Comparison of ENCODE assay signal across 10 cellular contexts in genomic region chr2:231924889-231925275, GRCh38. TPM values are rescaled to one million over a fixed set of nuclear protein-coding genes. Genes with fewer than 3 reads are reported as not detected.
DNase-seq lines count a peak whose midpoint lies in the region; ATAC-seq, FAIRE-seq and TF ChIP-seq lines count a peak whose summit lies in the region.
"Had no signal": no experiment of that assay in that cellular context is flagged by ENCODE, and none has a peak within 500 bp of the region (broad histone marks: within the 10 kb centered on the region; RNA-seq: fewer than 3 reads in every experiment).

No MANE protein-coding gene starts in this region.

- CTCF ChIA-PET in A549 (lab: Yijun Ruan, JAX) (interaction anchor here (0.7 to 12.7 kb wide), 51 partner anchors 9 to 599 kb away, joined by 3 to 154 read pairs (median 5); partner anchors contain the start of gene PRSS56), GM12878 (lab: Yijun Ruan, JAX) (interaction anchor here (1.2 to 4.6 kb wide), 6 partner anchors 214 to 402 kb away, joined by 3 to 21 read pairs (median 4); no protein-coding TSS in a partner anchor)

- H3K4me1 Mint-ChIP-seq in mesothelial cell of epicardium = peaks cover 8% of the 10 kb centered on the region

- no peaks in the 10 kb centered on the region for H4K20me1 ChIP-seq in GM12878 (ENCODE audit: control insufficient read depth, insufficient read depth)

- TF ChIP-seq POLR2A in A549 (IDR thresholded peaks at IDR 0.05; ENCODE audit: low read length) (no peak), GM12878 (IDR thresholded peaks at IDR 0.05; ENCODE audit: low read depth, low read length) (no peak)

- TF ChIP-seq CTCF in A549 (IDR thresholded peaks at IDR 0.05) (no peak), GM12878 (IDR thresholded peaks at IDR 0.05 in 2 of 3, conservative IDR thresholded peaks at IDR 0.05 in 1 of 3; ENCODE audit: control insufficient read depth in 2 of 3, extremely low read depth in 1 of 3, insufficient read depth in 1 of 3, low read depth in 3 of 3, low read length in 3 of 3) (no peak), mesothelial cell of epicardium (IDR thresholded peaks at IDR 0.05; ENCODE audit: unreplicated experiment) (no peak), brain microvascular endothelial cell (IDR thresholded peaks at IDR 0.05; ENCODE audit: low read depth, low read length, missing control alignments) (no peak)

- WGBS in A549 (ENCODE audit: missing lambda C conversion rate) = 25% methylated on average over 7 of the region's 8 CpGs
- WGBS in GM12878 (ENCODE audit: insufficient coverage, insufficient replicate concordance, low lambda C conversion rate, missing lambda C conversion rate) = 41% methylated on average over 8 of the region's 8 CpGs

- POLR2A ChIA-PET in A549 (lab: Yijun Ruan, JAX) = no interaction called here
- POLR2A ChIA-PET in GM12878 (lab: Charles Lee) = no interaction called here

- BruUV-seq in GM12878 (replicated peaks; lab: Mats Ljungman, UMichigan) = no TSS peak

- peak overlapping the region; percentile 85 for H3K4me2 ChIP-seq in A549
- peak overlapping the region; percentile 98 for H3K4me2 ChIP-seq in GM12878 (ENCODE audit: control insufficient read depth, insufficient read depth)

- SMC1A ChIA-PET in GM12878 (lab: Charles Lee; ENCODE audit: uncharacterized antibody, unreplicated experiment) = interaction anchor here (0.9 to 3.2 kb wide), 4 partner anchors 216 to 403 kb away, joined by 3 to 11 read pairs (median 4); no protein-coding TSS in a partner anchor

- FAIRE-seq in A549 (lab: Jason Lieb, UNC) (no peak), GM12878 (lab: Jason Lieb, UNC) (no peak)

- no peak overlapping the region for H3K9ac ChIP-seq in GM12878 (ENCODE audit: control insufficient read depth, insufficient read depth, low read length)

- H3K36me3 ChIP-seq in HAP-1 (replicated peaks) (peaks cover 4% of the 10 kb centered on the region; the same call in 1 of the 2 replicates), GM12878 (ENCODE audit: control insufficient read depth in 2 of 2, insufficient read depth in 2 of 2, low read length in 1 of 2) (no peaks in the 10 kb centered on the region), brain microvascular endothelial cell (replicated peaks) (no peaks in the 10 kb centered on the region)

- no peaks in the 10 kb centered on the region for H3K79me2 ChIP-seq in GM12878 (ENCODE audit: control insufficient read depth, insufficient read depth, low read length)

- H3K36me3 Mint-ChIP-seq in mesothelial cell of epicardium = no peaks in the 10 kb centered on the region

- ATAC-seq in A549 (peak; percentile 20 to 27; a peak in 5 of 6 replicates), GM12878 (peak; percentile 5), left colon (no peak), GM19463 (IDR thresholded peaks at IDR 0.05; ENCODE audit: unreplicated experiment) (no peak), HG03280 (IDR thresholded peaks at IDR 0.05; ENCODE audit: unreplicated experiment) (no peak)

- H3K9me3 ChIP-seq in A549 = no peaks in the 10 kb centered on the region
- no peaks in the 10 kb centered on the region for H3K9me3 ChIP-seq in HAP-1
- H3K9me3 ChIP-seq in GM12878 (replicated peaks; ENCODE audit: control insufficient read depth, insufficient read depth, low read length) = no peaks in the 10 kb centered on the region
- H3K9me3 ChIP-seq: mucosa of descending colon had no signal

- intact Hi-C loops in GM12878 (cut with micrococcal nuclease; ENCODE audit: unreplicated experiment) (loop anchor here (1.0 to 10.0 kb wide), 5 partner anchors 217 to 517 kb away; no protein-coding TSS in a partner anchor), left colon (cut with DNase I, micrococcal nuclease) (loop anchor here (5.0 to 10.0 kb wide), 4 partner anchors 217 to 510 kb away; no protein-coding TSS in a partner anchor)

- no peak overlapping the region for H3K27ac Mint-ChIP-seq in mesothelial cell of epicardium

- DNase-seq in A549 (ENCODE audit: low read depth in 1 of 2, low spot score in 1 of 2) (peak in 1 of 2 experiments; percentile 36), HAP-1 (ENCODE audit: low spot score in 2 of 2) (no peak), GM12878 (ENCODE audit: low read depth, low spot score) (no peak), mesothelial cell of epicardium (ENCODE audit: low spot score in 2 of 2, unreplicated experiment in 2 of 2) (no peak), left colon (no peak), brain microvascular endothelial cell (no peak)

- no peak for TF ChIP-seq RAD21 in A549 (conservative IDR thresholded peaks at IDR 0.05 in 1 of 2, IDR thresholded peaks at IDR 0.05 in 1 of 2)
- TF ChIP-seq RAD21 in GM12878 (IDR thresholded peaks at IDR 0.05; ENCODE audit: insufficient read depth, low read depth, low read length) = no peak

- H3K4me1 ChIP-seq in A549 = peaks cover 4% of the 10 kb centered on the region; the same call in 1 of the 3 replicates
- peaks cover 6% of the 10 kb centered on the region; the same call in 1 of the 2 replicates for H3K4me1 ChIP-seq in HAP-1
- peaks cover 13% of the 10 kb centered on the region for H3K4me1 ChIP-seq in GM12878 (ENCODE audit: control insufficient read depth, insufficient read depth, low read length)

- H3K4me3 Mint-ChIP-seq in mesothelial cell of epicardium = peak overlapping the region; percentile 38

- H3K27ac ChIP-seq in A549 (0 out of 6 replicates have a peak overlapping the region, but pooled peaks of 1 of the 2 experiments have one; percentile 19), GM12878 (ENCODE audit: control insufficient read depth, insufficient read depth) (no peak overlapping the region), brain microvascular endothelial cell (no peak overlapping the region)

- peaks cover 81% of the 10 kb centered on the region for H3K27me3 Mint-ChIP-seq in mesothelial cell of epicardium (ENCODE audit: low read depth)

- no peaks in the 10 kb centered on the region for H3K9me3 Mint-ChIP-seq in mesothelial cell of epicardium

- H3K4me3 ChIP-seq in A549 = peak overlapping the region; percentile 47; the same call in 1 of the 3 replicates
- H3K4me3 ChIP-seq in HAP-1 = peak overlapping the region; percentile 69
- H3K4me3 ChIP-seq in GM12878 = no peak overlapping the region
- H3K4me3 ChIP-seq in brain microvascular endothelial cell (ENCODE audit: low read depth, low read length) = no peak overlapping the region
- H3K4me3 ChIP-seq: mucosa of descending colon had no signal

- peaks cover 13% of the 10 kb centered on the region for H3K27me3 ChIP-seq in HAP-1 (ENCODE audit: low read depth)
- H3K27me3 ChIP-seq in GM12878 (replicated peaks in 1 of 2; ENCODE audit: control insufficient read depth in 2 of 2, insufficient read depth in 2 of 2, low read length in 1 of 2) = peaks cover 6 to 11% of the 10 kb centered on the region in 2 experiments; a peak in 3 of 4 replicates
- H3K27me3 ChIP-seq in brain microvascular endothelial cell (replicated peaks) = peaks cover 63% of the 10 kb centered on the region

- in situ Hi-C loops in HAP-1 (cut with MboI; ENCODE audit: low sequenced_read_pairs) = no loop called here
- in situ Hi-C loops in GM12878 (cut with MboI) = loop anchor here (5.0 kb wide), 1 partner anchor 217 kb away; no protein-coding TSS in a partner anchor
- in situ Hi-C loops in brain microvascular endothelial cell (cut with HindIII; ENCODE audit: low pct_ligation_motif_present, low sequenced_read_pairs) = no loop called here

- no peak overlapping the region; the same call in 1 of the 2 replicates for H2AFZ ChIP-seq in GM12878 (ENCODE audit: control insufficient read depth, low read depth, low read length)

- TF ChIP-seq EP300 in A549 (IDR thresholded peaks at IDR 0.05) (no peak), GM12878 (IDR thresholded peaks at IDR 0.05; ENCODE audit: borderline replicate concordance in 1 of 2, control insufficient read depth in 1 of 2, low read depth in 2 of 2, low read length in 2 of 2) (no peak)

- RAD21 ChIA-PET in GM12878 (lab: Charles Lee; ENCODE audit: unreplicated experiment) = interaction anchor here (0.9 kb wide), 1 partner anchor 218 kb away, joined by 3 read pairs; no protein-coding TSS in a partner anchor

RNA-seq across cellular contexts. Expression of gene NPPC, which starts 1.3 kb away (rescaled TPM):
- polyA plus RNA-seq in A549 (2011; rRNA removed) (not detected in 2 replicates), A549 (2017; fragmentation: RNase III; extraction: RNeasy Plus Mini Kit Qiagen cat#74134 plus additional on column Dnase treatment) (0.12 TPM in 1 of 3 replicates, not detected in the others), GM12878 (2011; rRNA removed) (not detected in 2 replicates), GM12878 (2014; fragmentation: Illumina TruSeq; extraction: Trizol) (not detected in 2 replicates), GM12878 (2014; fragmentation: Nextera tagmentation; extraction: Ambion mirVana) (not detected), GM12878 (2014; rRNA removed) (not detected in 2 replicates), GM12878 (2016; fragmentation: Nextera tagmentation; extraction: Ambion mirVana) (under 1 TPM in 1 of 2 experiments, not detected in 1; 0.15 TPM)
- polyA plus RNA-seq in A549 (2012; cell fraction: cytosol; rRNA removed) = 0.19 TPM in 2 replicates
- 0.07 TPM in 1 of 2 replicates, not detected in the other for polyA plus RNA-seq in A549 (2012; cell fraction: nucleus; rRNA removed)
- polyA minus RNA-seq in A549 (2011; rRNA and poly(A)+ RNA removed) = not detected in 2 replicates
- not detected in 2 replicates for total RNA-seq in GM12878 (2013; cell fraction: nucleolus; rRNA removed)
- total RNA-seq in GM12878 (2014; rRNA removed) (not detected in 2 replicates), GM12878 (2014; rRNA removed; fragmentation: Illumina TruSeq; extraction: Trizol) (not detected in 2 replicates), GM12878 (2021) (not detected in 2 replicates), mesothelial cell of epicardium (0.72 to 0.80 TPM (median 0.73 TPM) in 3 replicates), left colon (not detected)
- polyA plus RNA-seq in GM12878 (2011; ENCODE audit: low read depth) = not detected
- polyA plus RNA-seq in GM12878 (2011; cell fraction: cytosol; rRNA removed) = not detected in 2 replicates
- not detected in 2 replicates for polyA plus RNA-seq in GM12878 (2011; cell fraction: nucleus; rRNA removed)
- 0.21 TPM in 1 of 2 replicates, not detected in the other for polyA plus RNA-seq in GM12878 (2012)
- polyA minus RNA-seq in GM12878 (2011; rRNA and poly(A)+ RNA removed) = not detected in 2 replicates
- not detected in 2 replicates for polyA minus RNA-seq in GM12878 (2011; cell fraction: cytosol; rRNA and poly(A)+ RNA removed)
- polyA minus RNA-seq in GM12878 (2011; cell fraction: nucleus; rRNA and poly(A)+ RNA removed) = 0.36 TPM in 1 of 2 replicates, not detected in the other
- total RNA-seq: epithelial cell of proximal tubule had no signal

RNA-seq across cellular contexts. Expression of gene DIS3L2, which starts 36.6 kb away (rescaled TPM):
- 15.4 and 16.7 TPM in 2 replicates for polyA plus RNA-seq in A549 (2011; rRNA removed)
- polyA plus RNA-seq in A549 (2012; cell fraction: cytosol; rRNA removed) = 15.9 and 20.9 TPM in 2 replicates
- 61.4 and 73.3 TPM in 2 replicates for polyA plus RNA-seq in A549 (2012; cell fraction: nucleus; rRNA removed)
- 14.9 to 15.7 TPM (median 15.6 TPM) in 3 replicates for polyA plus RNA-seq in A549 (2017; fragmentation: RNase III; extraction: RNeasy Plus Mini Kit Qiagen cat#74134 plus additional on column Dnase treatment)
- polyA minus RNA-seq in A549 (2011; rRNA and poly(A)+ RNA removed) = 19.5 and 23.2 TPM in 2 replicates
- 89.0 and 104 TPM in 2 replicates for total RNA-seq in GM12878 (2013; cell fraction: nucleolus; rRNA removed)
- total RNA-seq in GM12878 (2014; rRNA removed) = 20.8 and 25.4 TPM in 2 replicates
- 12.0 and 12.7 TPM in 2 replicates for total RNA-seq in GM12878 (2014; rRNA removed; fragmentation: Illumina TruSeq; extraction: Trizol)
- total RNA-seq in GM12878 (2021) = 21.0 and 27.1 TPM in 2 replicates
- polyA plus RNA-seq in GM12878 (2011; ENCODE audit: low read depth) = 8.1 TPM
- polyA plus RNA-seq in GM12878 (2011; rRNA removed) = 4.5 and 7.8 TPM in 2 replicates
- 11.1 and 11.6 TPM in 2 replicates for polyA plus RNA-seq in GM12878 (2011; cell fraction: cytosol; rRNA removed)
- polyA plus RNA-seq in GM12878 (2011; cell fraction: nucleus; rRNA removed) = 47.8 and 55.6 TPM in 2 replicates
- 11.4 and 12.5 TPM in 2 replicates for polyA plus RNA-seq in GM12878 (2012)
- 11.2 and 14.3 TPM in 2 replicates for polyA plus RNA-seq in GM12878 (2014; fragmentation: Illumina TruSeq; extraction: Trizol)
- 1 to 10 TPM; 3.5 to 4.8 TPM for polyA plus RNA-seq in GM12878 (2014; fragmentation: Nextera tagmentation; extraction: Ambion mirVana)
- polyA plus RNA-seq in GM12878 (2014; rRNA removed) = 18.5 and 19.1 TPM in 2 replicates
- polyA plus RNA-seq in GM12878 (2016; fragmentation: Nextera tagmentation; extraction: Ambion mirVana) = 10 to 100 TPM; 17.8 to 18.1 TPM
- 10.3 and 13.2 TPM in 2 replicates for polyA minus RNA-seq in GM12878 (2011; rRNA and poly(A)+ RNA removed)
- 4.6 and 5.1 TPM in 2 replicates for polyA minus RNA-seq in GM12878 (2011; cell fraction: cytosol; rRNA and poly(A)+ RNA removed)
- 16.7 and 33.7 TPM in 2 replicates for polyA minus RNA-seq in GM12878 (2011; cell fraction: nucleus; rRNA and poly(A)+ RNA removed)
- 69.9 to 74.4 TPM (median 71.9 TPM) in 3 replicates for total RNA-seq in mesothelial cell of epicardium
- total RNA-seq in left colon = 10 to 100 TPM; 33.5 to 35.5 TPM

Comparison
In these comparisons a context has a peak if more than half of its experiments do, and no peak if none do; other contexts are left out.
1. ATAC-seq: peak in A549 (2 of 2) and GM12878 (single experiment); none in left colon (single experiment), GM19463 (single experiment) and HG03280 (single experiment).
2. H3K4me3 ChIP-seq: peak in A549 (single experiment) and HAP-1 (single experiment); none in GM12878 (single experiment) and brain microvascular endothelial cell (single experiment).